In genomic region chr13:74657765-74658164, GRCh38 we compare ENCODE assay signal across 3 cellular contexts.
"Had no signal": no experiment of that assay in that cellular context is flagged by ENCODE, and none has a peak within 500 bp of the region (broad histone marks: within the 10 kb centered on the region; RNA-seq: fewer than 3 reads in every experiment).

No MANE protein-coding gene starts in this region.

- DNase-seq: GDM1, GF-D8 had no signal

- ATAC-seq: GM12878 had no signal

- H3K4me3 ChIP-seq: GM12878 had no signal
